In genomic region chr5:163503106-163504090, GRCh38 we compare ENCODE assay signal across 8 cellular contexts. TPM values are rescaled to one million over a fixed set of nuclear protein-coding genes. Genes with fewer than 3 reads are reported as not detected.
DNase-seq lines count a peak whose midpoint lies in the region; TF ChIP-seq lines count a peak whose summit lies in the region.

No MANE protein-coding gene starts in this region.

- peak overlapping the region; percentile 93 for H3K9ac ChIP-seq in smooth muscle cell (ENCODE audit: low read depth)

- TF ChIP-seq CTCF in GM12864 (IDR thresholded peaks at IDR 0.05; ENCODE audit: low read depth, low read length, missing control alignments), result peak; percentile 46
- TF ChIP-seq CTCF in smooth muscle cell (IDR thresholded peaks at IDR 0.05; ENCODE audit: borderline replicate concordance, insufficient read depth, poor library complexity, severe bottlenecking), result peak; percentile 20

- no peaks in the 10 kb centered on the region for H3K36me3 ChIP-seq in smooth muscle cell (ENCODE audit: low read depth)

- no peaks in the 10 kb centered on the region for H3K9me3 ChIP-seq in smooth muscle cell (replicated peaks; ENCODE audit: low read depth)

- H3K27me3 Mint-ChIP-seq in T-helper 1 cell treated with Interleukin-12 subunit alpha and Interleukin-12 subunit beta and Interleukin-4 antibody, amounts not matched to agents 30 μg/mL and 1 μg/mL, for 36 hours (ENCODE audit: low read depth), result no peaks in the 10 kb centered on the region

- H3K4me2 ChIP-seq in smooth muscle cell, result peak overlapping the region; percentile 94

- H3K36me3 Mint-ChIP-seq in T-helper 1 cell treated with Interleukin-12 subunit alpha and Interleukin-12 subunit beta and Interleukin-4 antibody, amounts not matched to agents 30 μg/mL and 1 μg/mL, for 36 hours (ENCODE audit: low read depth), result peaks cover 3% of the 10 kb centered on the region

- no peaks in the 10 kb centered on the region for H3K27me3 ChIP-seq in smooth muscle cell (ENCODE audit: low read depth)

- peaks cover 23% of the 10 kb centered on the region for H3K4me1 Mint-ChIP-seq in T-helper 1 cell treated with Interleukin-12 subunit alpha and Interleukin-12 subunit beta and Interleukin-4 antibody, amounts not matched to agents 30 μg/mL and 1 μg/mL, for 36 hours (ENCODE audit: low read depth)

- peak overlapping the region; percentile 91 for H3K27ac Mint-ChIP-seq in T-helper 1 cell treated with Interleukin-12 subunit alpha and Interleukin-12 subunit beta and Interleukin-4 antibody, amounts not matched to agents 30 μg/mL and 1 μg/mL, for 36 hours

- peaks cover 41% of the 10 kb centered on the region for H3K4me1 ChIP-seq in smooth muscle cell (ENCODE audit: low read depth)

- peaks cover 24% of the 10 kb centered on the region for H4K20me1 ChIP-seq in smooth muscle cell (ENCODE audit: low read depth)

- DNase-seq in GM12864 (ENCODE audit: low read depth), result peak; percentile 34
- DNase-seq in HuH-7.5 (ENCODE audit: low spot score), result peak; percentile 28
- peak; percentile 57 for DNase-seq in cerebellum (ENCODE audit: low spot score)
- DNase-seq in islet precursor cell, result peak; percentile 88
- DNase-seq in smooth muscle cell (lab: John Stamatoyannopoulos, UW; ENCODE audit: unreplicated experiment), result peak; percentile 3
- no peak for DNase-seq in NCI-H2081 (lab: John Stamatoyannopoulos, UW)
- DNase-seq in NCI-H2081 treated with DMSO at 0.1 percent for 48 hours (lab: John Stamatoyannopoulos, UW), result no peak

- H3K27ac ChIP-seq in smooth muscle cell (ENCODE audit: low read depth), result peak overlapping the region; percentile 94

- H3K4me3 ChIP-seq in GM12864 (ENCODE audit: low read depth, low read length) (peak overlapping the region; percentile 93), smooth muscle cell (peak overlapping the region; percentile 74)

- no peaks in the 10 kb centered on the region for H3K9me3 Mint-ChIP-seq in T-helper 1 cell treated with Interleukin-12 subunit alpha and Interleukin-12 subunit beta and Interleukin-4 antibody, amounts not matched to agents 30 μg/mL and 1 μg/mL, for 36 hours

- H3K79me2 ChIP-seq in smooth muscle cell (ENCODE audit: low read depth), result peaks cover 24% of the 10 kb centered on the region

- H3K4me3 Mint-ChIP-seq in T-helper 1 cell treated with Interleukin-12 subunit alpha and Interleukin-12 subunit beta and Interleukin-4 antibody, amounts not matched to agents 30 μg/mL and 1 μg/mL, for 36 hours, result peak overlapping the region; percentile 86

- H3F3A ChIP-seq in smooth muscle cell (ENCODE audit: low read depth), result peaks cover 29% of the 10 kb centered on the region

- WGBS in smooth muscle cell (ENCODE audit: low lambda C conversion rate), result 2% methylated on average over 18 of the region's 18 CpGs

- peak overlapping the region; percentile 93 for H2AFZ ChIP-seq in smooth muscle cell (ENCODE audit: low read depth)

RNA-seq across cellular contexts. Expression of gene MAT2B, which starts 2.0 kb away (rescaled TPM):
- total RNA-seq in cerebellum (33.4 TPM), smooth muscle cell (63.2 and 64.8 TPM in 2 replicates)
- polyA plus RNA-seq in smooth muscle cell, result 41.0 and 43.3 TPM in 2 replicates

RNA-seq across cellular contexts. Expression of gene HMMR, which starts 43.0 kb away (rescaled TPM):
- total RNA-seq in cerebellum (6.1 TPM), smooth muscle cell (6.4 and 10.4 TPM in 2 replicates)
- 5.3 and 6.1 TPM in 2 replicates for polyA plus RNA-seq in smooth muscle cell

RNA-seq across cellular contexts. Expression of gene NUDCD2, which starts 43.5 kb away (rescaled TPM):
- total RNA-seq in cerebellum (21.9 TPM), smooth muscle cell (6.4 and 7.7 TPM in 2 replicates)
- 31.7 and 33.7 TPM in 2 replicates for polyA plus RNA-seq in smooth muscle cell

Comparison
In these comparisons a context has a peak if more than half of its experiments do, and no peak if none do; other contexts are left out.
1. DNase-seq: peak in GM12864 (single experiment), HuH-7.5 (single experiment), cerebellum (single experiment), islet precursor cell (single experiment) and smooth muscle cell (single experiment); none in NCI-H2081 (0 of 2) and NCI-H2081 treated with DMSO at 0.1 percent for 48 hours (single experiment).